In the genomic region with DNA sequence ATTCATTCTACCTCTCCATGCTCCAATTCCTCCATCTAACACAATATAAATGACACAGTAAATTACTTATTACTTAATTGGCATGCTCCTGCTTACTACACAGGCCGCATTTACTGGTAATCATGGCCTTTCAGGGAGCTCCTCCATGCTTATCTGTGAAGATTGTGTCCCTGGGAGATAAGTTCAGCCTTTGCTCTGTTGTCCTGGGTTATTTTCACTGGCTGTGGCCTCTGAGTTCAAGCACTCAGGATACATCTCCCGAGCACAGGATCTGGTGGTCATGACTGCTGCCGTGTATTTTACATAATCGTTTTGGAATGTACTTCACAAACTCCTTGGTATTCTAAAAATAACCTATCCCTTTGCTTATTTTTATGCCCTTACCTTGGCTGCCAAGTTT, we compare ENCODE assay signal across 19 cellular contexts.
A peak's percentile ranks its signal among the peaks of the same experiment; 100 is the strongest.
DNase-seq lines count a peak whose midpoint lies in the region; FAIRE-seq and TF ChIP-seq lines count a peak whose summit lies in the region.
"Had no signal": no experiment of that assay in that cellular context is flagged by ENCODE, and none has a peak within 500 bp of the region (broad histone marks: within the 10 kb centered on the region; RNA-seq: fewer than 3 reads in every experiment).

No MANE protein-coding gene starts in this region.

- TF ChIP-seq CTCF in nephron (IDR thresholded peaks at IDR 0.05; ENCODE audit: unreplicated experiment in 3 of 3) (no peak), CD14-positive monocyte (IDR thresholded peaks at IDR 0.05) (no peak)

- H3K27me3 Mint-ChIP-seq in nephron (ENCODE audit: low read depth) (peaks cover 5% of the 10 kb centered on the region), CD14-positive monocyte (ENCODE audit: low read depth in 3 of 3) (peaks cover 0 to 2% (median 0%) of the 10 kb centered on the region in 3 donors)

- FAIRE-seq in urothelium cell line (lab: Jason Lieb, UNC), result peak; percentile 5
- FAIRE-seq: GM18507, H54 had no signal

- DNase-seq in SK-N-DZ (ENCODE audit: low spot score) (peak; percentile 29), glomerular visceral epithelial cell (ENCODE audit: extremely low spot score) (peak; percentile 29), urothelium cell line (ENCODE audit: low spot score) (peak; percentile 61), SW 1271 (lab: John Stamatoyannopoulos, UW) (no peak), CD14-positive monocyte (ENCODE audit: low spot score) (no peak), nucleus accumbens (lab: John Stamatoyannopoulos, UW) (no peak)
- DNase-seq: activated B cell treated with CpG ODN at 0.5 μM for 24 hours; activated T-cell treated with anti-CD3 and anti-CD28 coated beads, Interleukin-2, amount 50 U/mL, for 72 hours; natural killer cell; NCI-H187; stimulated activated CD4-positive, alpha-beta T cell treated with anti-CD3 and anti-CD28 coated beads, Interleukin-15, amount 100 ng/mL, for 24 hours; stimulated activated naive CD4-positive, alpha-beta T cell; T-helper 17 cell had no signal

- peak overlapping the region in 2 of 3 experiments; percentile 80 to 90 for H3K27ac Mint-ChIP-seq in nephron
- H3K27ac Mint-ChIP-seq in CD14-positive monocyte, result no peak overlapping the region
- H3K27ac Mint-ChIP-seq: activated B cell treated with CpG ODN at 0.5 μM for 24 hours; activated naive CD4-positive, alpha-beta T cell treated with anti-CD3 and anti-CD28 coated beads, Interleukin-2, amount 50 U/mL, for 72 hours; activated T-cell treated with anti-CD3 and anti-CD28 coated beads, Interleukin-2, amount 50 U/mL, for 72 hours; IgD-negative memory B cell; natural killer cell; T-helper 17 cell; type B pancreatic cell had no signal

- H3K4me3 Mint-ChIP-seq in nephron (no peak overlapping the region), CD14-positive monocyte (no peak overlapping the region)
- H3K4me3 Mint-ChIP-seq: activated B cell treated with CpG ODN at 0.5 μM for 24 hours; activated T-cell treated with anti-CD3 and anti-CD28 coated beads, Interleukin-2, amount 50 U/mL, for 72 hours; IgD-negative memory B cell; natural killer cell; T-helper 17 cell; type B pancreatic cell had no signal

- no peaks in the 10 kb centered on the region for H3K36me3 Mint-ChIP-seq in nephron (ENCODE audit: low read depth)
- H3K36me3 Mint-ChIP-seq in CD14-positive monocyte, result no peaks in the 10 kb centered on the region
- H3K36me3 Mint-ChIP-seq: activated naive CD4-positive, alpha-beta T cell treated with anti-CD3 and anti-CD28 coated beads, Interleukin-2, amount 50 U/mL, for 72 hours; natural killer cell; type B pancreatic cell had no signal

- intact Hi-C loops in CD14-positive monocyte (cut with micrococcal nuclease), result no loop called here

- H3K4me1 Mint-ChIP-seq in nephron, result peaks cover 27% of the 10 kb centered on the region
- no peaks in the 10 kb centered on the region for H3K4me1 Mint-ChIP-seq in CD14-positive monocyte
- H3K4me1 Mint-ChIP-seq: activated B cell treated with CpG ODN at 0.5 μM for 24 hours, natural killer cell, T-helper 17 cell had no signal

- H3K9me3 Mint-ChIP-seq in nephron, result no peaks in the 10 kb centered on the region
- peaks cover 0 to 18% (median 3%) of the 10 kb centered on the region in 7 donors for H3K9me3 Mint-ChIP-seq in CD14-positive monocyte
- H3K9me3 Mint-ChIP-seq: activated B cell treated with CpG ODN at 0.5 μM for 24 hours; activated naive CD4-positive, alpha-beta T cell treated with anti-CD3 and anti-CD28 coated beads, Interleukin-2, amount 50 U/mL, for 72 hours; activated T-cell treated with anti-CD3 and anti-CD28 coated beads, Interleukin-2, amount 50 U/mL, for 72 hours; IgD-negative memory B cell; natural killer cell; type B pancreatic cell had no signal

Comparison
In these comparisons a context has a peak if more than half of its experiments do, and no peak if none do; other contexts are left out.
1. DNase-seq: peak in SK-N-DZ (single experiment), glomerular visceral epithelial cell (single experiment) and urothelium cell line (single experiment); none in SW 1271 (0 of 2), CD14-positive monocyte (single experiment) and nucleus accumbens (0 of 56).
2. H3K27ac Mint-ChIP-seq: peak in nephron (2 of 3); none in CD14-positive monocyte (0 of 7).